Comparison of ENCODE assay signal across 25 cellular contexts in the genomic region with DNA sequence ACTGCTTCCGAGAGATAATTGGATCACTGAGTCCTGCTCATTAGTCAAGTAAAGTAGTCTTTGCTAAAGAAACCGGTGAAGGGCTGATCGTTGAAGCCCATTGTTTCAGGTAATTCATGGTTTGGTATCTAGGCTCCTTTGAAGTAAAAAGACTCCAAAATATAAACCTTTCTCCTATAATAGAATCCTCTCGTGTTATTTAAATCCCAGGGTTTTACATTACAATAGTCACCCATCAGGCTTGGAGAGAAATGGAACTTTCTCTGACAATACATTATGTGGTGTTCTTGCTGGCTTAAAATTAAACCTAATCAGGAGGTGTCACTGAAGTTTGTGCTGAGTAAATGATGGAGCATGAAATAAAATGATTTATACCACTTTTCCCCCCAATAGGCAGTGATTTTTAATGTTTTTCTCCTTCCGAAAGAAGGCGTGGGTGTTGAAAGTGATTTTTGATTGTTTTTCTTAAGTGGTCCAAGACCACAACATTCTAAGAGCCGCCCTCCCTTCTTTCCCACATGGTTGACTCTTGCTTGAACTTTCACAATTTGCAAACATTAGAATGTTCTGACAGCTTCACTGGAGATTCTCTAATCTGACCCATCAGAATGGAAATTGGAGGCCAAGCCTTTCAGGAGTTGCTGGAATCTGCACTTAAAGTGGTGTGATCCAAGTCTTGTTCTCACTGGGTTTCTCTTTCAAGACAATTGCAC. TPM values are rescaled to one million over a fixed set of nuclear protein-coding genes. Genes with fewer than 3 reads are reported as not detected.
DNase-seq lines count a peak whose midpoint lies in the region; ATAC-seq, FAIRE-seq and TF ChIP-seq lines count a peak whose summit lies in the region.
"Had no signal": no experiment of that assay in that cellular context is flagged by ENCODE, and none has a peak within 500 bp of the region (broad histone marks: within the 10 kb centered on the region; RNA-seq: fewer than 3 reads in every experiment).

No MANE protein-coding gene starts in this region.

- H3K79me2 ChIP-seq in HepG2 (ENCODE audit: insufficient read depth, low read length), result peaks cover 2% of the 10 kb centered on the region

- H3K27ac ChIP-seq in HepG2 (ENCODE audit: extremely low read length, insufficient read depth, low read length), result no peak overlapping the region
- H3K27ac ChIP-seq in right lobe of liver, result no peak overlapping the region
- no peak overlapping the region for H3K27ac ChIP-seq in brain microvascular endothelial cell
- H3K27ac ChIP-seq in CD8-positive, alpha-beta memory T cell (ENCODE audit: low read depth, low read length), result no peak overlapping the region
- no peak overlapping the region for H3K27ac ChIP-seq in kidney (ENCODE audit: low read depth in 2 of 2, low read length in 2 of 2)
- H3K27ac ChIP-seq: lower lobe of right lung, PC-9, SJSA1 had no signal

- peaks cover 22% of the 10 kb centered on the region for H3K4me1 ChIP-seq in HepG2 (ENCODE audit: insufficient read depth, low read length)
- peaks cover 0 to 3% (median 0%) of the 10 kb centered on the region in 4 donors for H3K4me1 ChIP-seq in right lobe of liver
- no peaks in the 10 kb centered on the region for H3K4me1 ChIP-seq in CD8-positive, alpha-beta memory T cell (ENCODE audit: insufficient read depth, low read length)
- H3K4me1 ChIP-seq in kidney (ENCODE audit: control insufficient read depth in 1 of 2, insufficient read depth in 1 of 2, low read depth in 1 of 2, low read length in 2 of 2), result no peaks in the 10 kb centered on the region
- H3K4me1 ChIP-seq: SJSA1 had no signal

- no peak for ATAC-seq in HepG2
- ATAC-seq in right lobe of liver, result no peak
- no peak for ATAC-seq in GM21786 (IDR thresholded peaks at IDR 0.05; ENCODE audit: unreplicated experiment)
- ATAC-seq: activated CD8-positive, alpha-beta memory T cell treated with anti-CD3 and anti-CD28 coated beads, Interleukin-2, amount 10 ng/mL, durations not matched to agents 7 days and 5 days; activated naive CD4-positive, alpha-beta T cell treated with anti-CD3 and anti-CD28 coated beads, Interleukin-2, amount 50 U/mL, for 72 hours; lower lobe of right lung; T-helper 17 cell had no signal

- peaks cover 0 to 2% (median 0%) of the 10 kb centered on the region in 5 donors for H3K9me3 Mint-ChIP-seq in CD8-positive, alpha-beta memory T cell
- H3K9me3 Mint-ChIP-seq: activated CD4-positive, alpha-beta T cell treated with anti-CD3 and anti-CD28 coated beads, Interleukin-2, amount 10 ng/mL, durations not matched to agents 24 days and 14 days; activated naive CD4-positive, alpha-beta T cell treated with anti-CD3 and anti-CD28 coated beads, Interleukin-2, amount 50 U/mL, for 72 hours had no signal

- no peaks in the 10 kb centered on the region for H4K20me1 ChIP-seq in HepG2 (ENCODE audit: insufficient read depth, low read length)

- WGBS in HepG2 (ENCODE audit: low lambda C conversion rate), result 96% methylated on average over 7 of the region's 7 CpGs
- WGBS in right lobe of liver (ENCODE audit: insufficient coverage, low coverage, low lambda C conversion rate, missing lambda C conversion rate), result 82% methylated on average over 5 of the region's 7 CpGs

- H3K4me1 Mint-ChIP-seq in CD8-positive, alpha-beta memory T cell, result no peaks in the 10 kb centered on the region
- H3K4me1 Mint-ChIP-seq: activated CD4-positive, alpha-beta T cell treated with anti-CD3 and anti-CD28 coated beads, Interleukin-2, amount 10 ng/mL, durations not matched to agents 24 days and 14 days; activated CD8-positive, alpha-beta memory T cell treated with anti-CD3 and anti-CD28 coated beads, Interleukin-2, amount 10 ng/mL, durations not matched to agents 7 days and 5 days; T-helper 17 cell had no signal

- peak; percentile 32 for FAIRE-seq in HepG2 (lab: Jason Lieb, UNC)
- no peak for FAIRE-seq in kidney (lab: Jason Lieb, UNC)
- FAIRE-seq: bronchial epithelial cell, G401.6 had no signal

- no peak overlapping the region for H3K4me3 Mint-ChIP-seq in CD8-positive, alpha-beta memory T cell
- H3K4me3 Mint-ChIP-seq: activated CD4-positive, alpha-beta T cell treated with anti-CD3 and anti-CD28 coated beads, Interleukin-2, amount 10 ng/mL, durations not matched to agents 24 days and 14 days; activated CD8-positive, alpha-beta memory T cell treated with anti-CD3 and anti-CD28 coated beads, Interleukin-2, amount 10 ng/mL, durations not matched to agents 7 days and 5 days; T-helper 17 cell had no signal

- intact Hi-C loops in HepG2 (cut with micrococcal nuclease; ENCODE audit: unreplicated experiment), result no loop called here
- intact Hi-C loops in right lobe of liver (cut with DNase I), result no loop called here
- intact Hi-C loops in kidney (cut with DNase I), result no loop called here

- no peak overlapping the region for H2AFZ ChIP-seq in HepG2 (ENCODE audit: low read length)
- H2AFZ ChIP-seq: PC-9 had no signal

- no peak overlapping the region for H3K4me2 ChIP-seq in HepG2 (ENCODE audit: low read depth, low read length)
- H3K4me2 ChIP-seq: PC-9 had no signal

- H3K36me3 ChIP-seq in HepG2 (replicated peaks in 1 of 2; ENCODE audit: control insufficient read depth in 1 of 2, insufficient read depth in 2 of 2, low read length in 2 of 2), result 0 out of 5 replicates have a peak, but pooled peaks cover 0 to 3% of the 10 kb centered on the region in 2 experiments
- H3K36me3 ChIP-seq in right lobe of liver, result no peaks in the 10 kb centered on the region
- no peaks in the 10 kb centered on the region for H3K36me3 ChIP-seq in brain microvascular endothelial cell (replicated peaks)
- H3K36me3 ChIP-seq in CD8-positive, alpha-beta memory T cell (ENCODE audit: insufficient read depth, low read length), result no peaks in the 10 kb centered on the region
- no peaks in the 10 kb centered on the region for H3K36me3 ChIP-seq in kidney (ENCODE audit: control insufficient read depth in 1 of 2, insufficient read depth in 2 of 2, low read length in 2 of 2)
- H3K36me3 ChIP-seq: lower lobe of right lung, SJSA1 had no signal

- no peak overlapping the region for H3K4me3 ChIP-seq in HepG2 (replicated peaks in 1 of 3; ENCODE audit: insufficient read depth in 1 of 3, low read depth in 2 of 3, low read length in 3 of 3)
- no peak overlapping the region for H3K4me3 ChIP-seq in right lobe of liver
- no peak overlapping the region for H3K4me3 ChIP-seq in brain microvascular endothelial cell (ENCODE audit: low read depth, low read length)
- H3K4me3 ChIP-seq in CD8-positive, alpha-beta memory T cell (ENCODE audit: low read length), result no peak overlapping the region
- no peak overlapping the region for H3K4me3 ChIP-seq in kidney (ENCODE audit: low read length in 2 of 2)
- H3K4me3 ChIP-seq: lower lobe of right lung, PC-9, SJSA1 had no signal

- H3K9me3 ChIP-seq in HepG2 (ENCODE audit: low read length) (no peaks in the 10 kb centered on the region), right lobe of liver (no peaks in the 10 kb centered on the region), kidney (ENCODE audit: control insufficient read depth in 1 of 2, low read length in 2 of 2) (no peaks in the 10 kb centered on the region)
- no peaks in the 10 kb centered on the region for H3K9me3 ChIP-seq in CD8-positive, alpha-beta memory T cell (ENCODE audit: low read length)
- H3K9me3 ChIP-seq: lower lobe of right lung had no signal

- no peak for DNase-seq in HepG2 (ENCODE audit: low spot score)
- DNase-seq in right lobe of liver, result no peak
- DNase-seq in brain microvascular endothelial cell, result peak; percentile 21
- peak; percentile 66 for DNase-seq in iris pigment epithelial cell (ENCODE audit: low read depth)
- no peak for DNase-seq in CD8-positive, alpha-beta memory T cell
- no peak for DNase-seq in kidney
- no peak for DNase-seq in SHP77 treated with DMSO at 0.1 percent for 48 hours (lab: John Stamatoyannopoulos, UW)
- DNase-seq: activated CD4-positive, alpha-beta T cell treated with anti-CD3 and anti-CD28 coated beads, Interleukin-2, amount 10 ng/mL, durations not matched to agents 24 days and 14 days; activated CD8-positive, alpha-beta memory T cell treated with anti-CD3 and anti-CD28 coated beads, Interleukin-2, amount 10 ng/mL, durations not matched to agents 7 days and 5 days; C1 segment of cervical spinal cord; dermis blood vessel endothelial cell; KG1; lower lobe of right lung; NCI-H1930; NCI-H345; nucleus accumbens; PC-9; stimulated activated CD8-positive, alpha-beta memory T cell treated with anti-CD3 and anti-CD28 coated beads, Interleukin-4, amount 100 ng/mL, for 48 hours; T-helper 17 cell had no signal

- in situ Hi-C loops in HepG2 (cut with HindIII; ENCODE audit: extremely low pct_ligation_motif_present, low pct_unique_long_range_greater_than_20kb), result no loop called here
- in situ Hi-C loops in brain microvascular endothelial cell (cut with HindIII; ENCODE audit: low pct_ligation_motif_present, low sequenced_read_pairs), result no loop called here

- BruUV-seq in HepG2 (replicated peaks; lab: Mats Ljungman, UMichigan), result no TSS peak

- H3K9ac ChIP-seq in HepG2 (ENCODE audit: insufficient read depth, low read depth, low read length), result no peak overlapping the region
- H3K9ac ChIP-seq in kidney (ENCODE audit: low read length in 2 of 2), result no peak overlapping the region

- TF ChIP-seq EP300 in HepG2 (IDR thresholded peaks at IDR 0.05; ENCODE audit: low read depth in 2 of 2, low read length in 2 of 2) (no peak), HepG2 (CRISPR knock-in tag; IDR thresholded peaks at IDR 0.05; ENCODE audit: borderline replicate concordance) (no peak)

- POLR2A ChIA-PET in HepG2 (lab: Yijun Ruan, JAX), result no interaction called here
- POLR2A ChIA-PET in CD8-positive, alpha-beta memory T cell (lab: Charles Lee), result no interaction called here

- no peaks in the 10 kb centered on the region for H3K36me3 Mint-ChIP-seq in CD8-positive, alpha-beta memory T cell
- H3K36me3 Mint-ChIP-seq: activated CD8-positive, alpha-beta memory T cell treated with anti-CD3 and anti-CD28 coated beads, Interleukin-2, amount 10 ng/mL, durations not matched to agents 7 days and 5 days; activated naive CD4-positive, alpha-beta T cell treated with anti-CD3 and anti-CD28 coated beads, Interleukin-2, amount 50 U/mL, for 72 hours had no signal

- no peak overlapping the region for H3K27ac Mint-ChIP-seq in CD8-positive, alpha-beta memory T cell
- H3K27ac Mint-ChIP-seq: activated CD4-positive, alpha-beta T cell treated with anti-CD3 and anti-CD28 coated beads, Interleukin-2, amount 10 ng/mL, durations not matched to agents 24 days and 14 days; activated CD8-positive, alpha-beta memory T cell treated with anti-CD3 and anti-CD28 coated beads, Interleukin-2, amount 10 ng/mL, durations not matched to agents 7 days and 5 days; activated naive CD4-positive, alpha-beta T cell treated with anti-CD3 and anti-CD28 coated beads, Interleukin-2, amount 50 U/mL, for 72 hours; T-helper 17 cell had no signal

- H3K27me3 ChIP-seq in HepG2 (ENCODE audit: control insufficient read depth in 1 of 2, insufficient read depth in 2 of 2, low read length in 2 of 2), result no peaks in the 10 kb centered on the region
- no peaks in the 10 kb centered on the region for H3K27me3 ChIP-seq in right lobe of liver
- no peaks in the 10 kb centered on the region for H3K27me3 ChIP-seq in brain microvascular endothelial cell (replicated peaks)
- no peaks in the 10 kb centered on the region for H3K27me3 ChIP-seq in CD8-positive, alpha-beta memory T cell (ENCODE audit: insufficient read depth, low read length, poor library complexity, severe bottlenecking)
- H3K27me3 ChIP-seq: SJSA1 had no signal

- CTCF ChIA-PET in HepG2 (lab: Yijun Ruan, JAX; ENCODE audit: low intra/inter-chr PET ratio, low total read pairs), result no interaction called here
- CTCF ChIA-PET in CD8-positive, alpha-beta memory T cell (lab: Charles Lee), result no interaction called here

- TF ChIP-seq CTCF in HepG2 (CRISPR knock-in tag; IDR thresholded peaks at IDR 0.05) (no peak), right lobe of liver (IDR thresholded peaks at IDR 0.05) (no peak), brain microvascular endothelial cell (IDR thresholded peaks at IDR 0.05; ENCODE audit: low read depth, low read length, missing control alignments) (no peak), kidney (IDR thresholded peaks at IDR 0.05; ENCODE audit: borderline replicate concordance, extremely low read depth, insufficient read depth) (no peak)

- peaks cover 14 to 18% of the 10 kb centered on the region in 2 donors for H3K27me3 Mint-ChIP-seq in CD8-positive, alpha-beta memory T cell
- H3K27me3 Mint-ChIP-seq: activated CD4-positive, alpha-beta T cell treated with anti-CD3 and anti-CD28 coated beads, Interleukin-2, amount 10 ng/mL, durations not matched to agents 24 days and 14 days; activated CD8-positive, alpha-beta memory T cell treated with anti-CD3 and anti-CD28 coated beads, Interleukin-2, amount 10 ng/mL, durations not matched to agents 7 days and 5 days had no signal

- TF ChIP-seq RAD21 in HepG2 (CRISPR knock-in tag; IDR thresholded peaks at IDR 0.05), result no peak

- TF ChIP-seq POLR2A in HepG2 (IDR thresholded peaks at IDR 0.05; ENCODE audit: insufficient read depth in 1 of 2, low read depth in 2 of 2, low read length in 2 of 2) (no peak), right lobe of liver (IDR thresholded peaks at IDR 0.05) (no peak)

RNA-seq across cellular contexts. Expression of a gene that starts 44.2 kb away (rescaled TPM):
- total RNA-seq in HepG2 (2016; rRNA removed; fragmentation: Illumina TruSeq; extraction: Trizol) (19.3 and 22.0 TPM in 2 replicates), right lobe of liver (10 to 100 TPM in 5 of 6 experiments, 1 to 10 TPM in 1; 9.9 to 19.9 (median 16.3) TPM), kidney (23.2 TPM)
- 70.4 and 78.7 TPM in 2 replicates for total RNA-seq in HepG2 (2016; cell fraction: cytosol; rRNA removed; fragmentation: Illumina TruSeq; extraction: Trizol; ENCODE audit: low read depth)
- total RNA-seq in HepG2 (2016; cell fraction: insoluble cytoplasmic fraction; rRNA removed; fragmentation: Illumina TruSeq; extraction: Trizol), result 20.0 and 23.4 TPM in 2 replicates
- 36.7 and 40.7 TPM in 2 replicates for total RNA-seq in HepG2 (2016; cell fraction: membrane; rRNA removed; fragmentation: Illumina TruSeq; extraction: Trizol)
- 27.3 and 38.1 TPM in 2 replicates for total RNA-seq in HepG2 (2016; cell fraction: nucleus; rRNA removed; fragmentation: Illumina TruSeq; extraction: Trizol)
- polyA plus RNA-seq in HepG2 (2011; rRNA removed) (13.4 and 17.7 TPM in 2 replicates), kidney (ENCODE audit: insufficient read depth, low read depth, low replicate concordance) (48.6 TPM)
- 18.1 and 21.4 TPM in 2 replicates for polyA plus RNA-seq in HepG2 (2011; cell fraction: cytosol; rRNA removed)
- polyA plus RNA-seq in HepG2 (2011; cell fraction: nucleus; rRNA removed), result 10.7 and 11.9 TPM in 2 replicates
- polyA plus RNA-seq in HepG2 (2012), result 14.6 and 23.3 TPM in 2 replicates
- 51.8 and 58.1 TPM in 2 replicates for polyA plus RNA-seq in HepG2 (2016; cell fraction: cytosol; fragmentation: Illumina TruSeq; extraction: Trizol; ENCODE audit: low read depth)
- 25.9 and 29.7 TPM in 2 replicates for polyA plus RNA-seq in HepG2 (2016; cell fraction: insoluble cytoplasmic fraction; fragmentation: Illumina TruSeq; extraction: Trizol; ENCODE audit: low read depth)
- polyA plus RNA-seq in HepG2 (2016; cell fraction: membrane; fragmentation: Illumina TruSeq; extraction: Trizol; ENCODE audit: low read depth), result 28.6 and 35.5 TPM in 2 replicates
- 9.9 and 22.8 TPM in 2 replicates for polyA plus RNA-seq in HepG2 (2016; cell fraction: nucleus; fragmentation: Illumina TruSeq; extraction: Trizol; ENCODE audit: insufficient read depth, low read depth)
- polyA minus RNA-seq in HepG2 (2011; rRNA and poly(A)+ RNA removed; ENCODE audit: low replicate concordance), result 4.1 and 25.5 TPM in 2 replicates
- polyA minus RNA-seq in HepG2 (2011; cell fraction: cytosol; rRNA and poly(A)+ RNA removed), result 5.1 and 7.5 TPM in 2 replicates
- 58.6 and 83.8 TPM in 2 replicates for polyA minus RNA-seq in HepG2 (2011; cell fraction: nucleus; rRNA and poly(A)+ RNA removed)
- not detected for total RNA-seq in CD8-positive, alpha-beta memory T cell
- not detected for polyA plus RNA-seq in CD8-positive, alpha-beta memory T cell
- total RNA-seq: A673; activated CD4-positive, alpha-beta T cell treated with anti-CD3 and anti-CD28 coated beads, Interleukin-2, amount 10 ng/mL, durations not matched to agents 24 days and 14 days; activated CD8-positive, alpha-beta memory T cell treated with anti-CD3 and anti-CD28 coated beads, Interleukin-2, amount 10 ng/mL, durations not matched to agents 7 days and 5 days; activated naive CD4-positive, alpha-beta T cell treated with anti-CD3 and anti-CD28 coated beads, Interleukin-2, amount 50 U/mL, for 72 hours; PC-9; SJSA1; T-helper 17 cell had no signal

Comparison
In these comparisons a context has a peak if more than half of its experiments do, and no peak if none do; other contexts are left out.
1. DNase-seq: peak in brain microvascular endothelial cell (single experiment) and iris pigment epithelial cell (single experiment); none in HepG2 (single experiment), right lobe of liver (0 of 3), CD8-positive, alpha-beta memory T cell (0 of 5), kidney (single experiment) and SHP77 treated with DMSO at 0.1 percent for 48 hours (single experiment).
2. RNA of a gene that starts 44.2 kb away (total RNA-seq): 23.2 TPM in kidney (single experiment), 19.3 to 78.7 TPM in HepG2 and 9.9 to 19.9 TPM in right lobe of liver; not detected in CD8-positive, alpha-beta memory T cell; every median in the first group is over 4 times any median in the second.